ENCODE assay signal across 12 cellular contexts in genomic region chr20:8234580-8234979, GRCh38.
"Had no signal": no experiment of that assay in that cellular context is flagged by ENCODE, and none has a peak within 500 bp of the region (broad histone marks: within the 10 kb centered on the region; RNA-seq: fewer than 3 reads in every experiment).

No MANE protein-coding gene starts in this region.

- H3K9me3 Mint-ChIP-seq: activated naive CD4-positive, alpha-beta T cell treated with anti-CD3 and anti-CD28 coated beads, Interleukin-2, amount 50 U/mL, for 72 hours; natural killer cell had no signal

- H3K36me3 ChIP-seq: stomach had no signal

- H3K9me3 ChIP-seq: mucosa of descending colon, stomach had no signal

- H3K27ac Mint-ChIP-seq: activated naive CD4-positive, alpha-beta T cell treated with anti-CD3 and anti-CD28 coated beads, Interleukin-2, amount 50 U/mL, for 72 hours; natural killer cell had no signal

- H3K4me3 Mint-ChIP-seq: natural killer cell had no signal

- H3K4me3 ChIP-seq: lung, mucosa of descending colon, stomach had no signal

- H3K27me3 ChIP-seq: stomach had no signal

- H3K36me3 Mint-ChIP-seq: activated naive CD4-positive, alpha-beta T cell treated with anti-CD3 and anti-CD28 coated beads, Interleukin-2, amount 50 U/mL, for 72 hours; natural killer cell had no signal

- FAIRE-seq: bronchial epithelial cell, colon, small intestine had no signal

- DNase-seq: activated CD4-positive, CD25-positive, alpha-beta regulatory T cell; activated T-cell treated with anti-CD3 and anti-CD28 coated beads, Interleukin-2, amount 50 U/mL, for 1 hour; anterior cingulate cortex; mucosa of descending colon; natural killer cell; small intestine; stomach; T-helper 2 cell had no signal

- ATAC-seq: activated naive CD4-positive, alpha-beta T cell treated with anti-CD3 and anti-CD28 coated beads, Interleukin-2, amount 50 U/mL, for 72 hours; mucosa of descending colon; natural killer cell had no signal

- H3K27ac ChIP-seq: stomach had no signal
